In genomic region chr17:49191407-49191916, GRCh38 we compare ENCODE assay signal across 8 cellular contexts. TPM values are rescaled to one million over a fixed set of nuclear protein-coding genes. Genes with fewer than 3 reads are reported as not detected.
DNase-seq lines count a peak whose midpoint lies in the region; ATAC-seq and TF ChIP-seq lines count a peak whose summit lies in the region.

No MANE protein-coding gene starts in this region.

- peaks cover 18% of the 10 kb centered on the region for H3F3A ChIP-seq in smooth muscle cell (ENCODE audit: low read depth)

- WGBS in smooth muscle cell (ENCODE audit: low lambda C conversion rate), result 15% methylated on average over 8 of the region's 8 CpGs

- H3K4me3 Mint-ChIP-seq in T-helper 17 cell, result peak overlapping the region; percentile 96

- DNase-seq in T-helper 17 cell, result no peak
- DNase-seq in foreskin fibroblast, result no peak
- DNase-seq in smooth muscle cell (lab: John Stamatoyannopoulos, UW; ENCODE audit: unreplicated experiment), result no peak
- no peak for DNase-seq in NCI-H226
- DNase-seq in NCI-H82 treated with DMSO at 0.1 percent for 48 hours (lab: John Stamatoyannopoulos, UW; ENCODE audit: unreplicated experiment), result no peak
- no peak for DNase-seq in DMS 273 treated with DMSO at 0.1 percent for 48 hours (lab: John Stamatoyannopoulos, UW)

- H3K4me1 Mint-ChIP-seq in T-helper 17 cell, result peaks cover 26% of the 10 kb centered on the region

- H3K27me3 Mint-ChIP-seq in T-helper 17 cell, result peaks cover 7% of the 10 kb centered on the region

- H3K4me2 ChIP-seq in smooth muscle cell, result peak overlapping the region; percentile 86

- ATAC-seq in HG02870 (IDR thresholded peaks at IDR 0.05; ENCODE audit: unreplicated experiment), result peak; percentile 2
- no peak for ATAC-seq in T-helper 17 cell

- no peaks in the 10 kb centered on the region for H3K79me2 ChIP-seq in smooth muscle cell (ENCODE audit: low read depth)

- H3K27ac Mint-ChIP-seq in T-helper 17 cell, result peak overlapping the region; percentile 99

- no peaks in the 10 kb centered on the region for H3K9me3 ChIP-seq in T-helper 17 cell (ENCODE audit: control insufficient read depth, low read length, poor library complexity, severe bottlenecking)
- H3K9me3 ChIP-seq in smooth muscle cell (replicated peaks; ENCODE audit: low read depth), result no peaks in the 10 kb centered on the region

- H3K27me3 ChIP-seq in smooth muscle cell (ENCODE audit: low read depth), result no peaks in the 10 kb centered on the region

- H3K36me3 Mint-ChIP-seq in T-helper 17 cell (ENCODE audit: low read depth), result no peaks in the 10 kb centered on the region

- H3K36me3 ChIP-seq in smooth muscle cell (ENCODE audit: low read depth), result no peaks in the 10 kb centered on the region

- TF ChIP-seq CTCF in GM12875 (IDR thresholded peaks at IDR 0.05; ENCODE audit: borderline replicate concordance, insufficient read depth, low read depth, low read length) (no peak), foreskin fibroblast (IDR thresholded peaks at IDR 0.05; ENCODE audit: low read depth, low read length) (no peak), smooth muscle cell (IDR thresholded peaks at IDR 0.05; ENCODE audit: borderline replicate concordance, insufficient read depth, poor library complexity, severe bottlenecking) (no peak)

- H3K9ac ChIP-seq in smooth muscle cell (ENCODE audit: low read depth), result peak overlapping the region; percentile 66

- H3K4me1 ChIP-seq in smooth muscle cell (ENCODE audit: low read depth), result no peaks in the 10 kb centered on the region

- peak overlapping the region; percentile 84 for H3K27ac ChIP-seq in smooth muscle cell (ENCODE audit: low read depth)

- H2AFZ ChIP-seq in smooth muscle cell (ENCODE audit: low read depth), result peak overlapping the region; percentile 91

- peak overlapping the region; percentile 68 for H3K4me3 ChIP-seq in GM12875 (ENCODE audit: low read depth, low read length)
- peak overlapping the region; percentile 68 to 77 for H3K4me3 ChIP-seq in foreskin fibroblast (ENCODE audit: low read depth in 1 of 2, low read length in 2 of 2)
- H3K4me3 ChIP-seq in smooth muscle cell, result peak overlapping the region; percentile 70

- no peaks in the 10 kb centered on the region for H4K20me1 ChIP-seq in smooth muscle cell (ENCODE audit: low read depth)

RNA-seq across cellular contexts. Expression of gene GNGT2, which starts 18.9 kb away (rescaled TPM):
- total RNA-seq in T-helper 17 cell (1 to 10 TPM; 3.0 to 4.4 TPM), smooth muscle cell (0.81 TPM in 1 of 2 replicates, not detected in the other)
- 0.44 and 0.75 TPM in 2 replicates for polyA plus RNA-seq in smooth muscle cell

RNA-seq across cellular contexts. Expression of gene ABI3, which starts 19.0 kb away (rescaled TPM):
- 10 to 100 TPM in 1 of 2 donors, 1 to 10 TPM in 1; 6.5 to 10.5 TPM for total RNA-seq in T-helper 17 cell
- 0.22 and 1.9 TPM in 2 replicates for total RNA-seq in smooth muscle cell
- 0.67 and 1.7 TPM in 2 replicates for polyA plus RNA-seq in smooth muscle cell

RNA-seq across cellular contexts. Expression of gene PHOSPHO1, which starts 39.1 kb away (rescaled TPM):
- total RNA-seq in T-helper 17 cell (not detected), smooth muscle cell (3.0 and 4.1 TPM in 2 replicates)
- 4.2 and 8.7 TPM in 2 replicates for polyA plus RNA-seq in smooth muscle cell

RNA-seq across cellular contexts. Expression of gene B4GALNT2, which starts 58.9 kb away (rescaled TPM):
- total RNA-seq in T-helper 17 cell, result under 1 TPM; 0.15 to 0.18 TPM
- total RNA-seq in smooth muscle cell, result 0.13 and 0.49 TPM in 2 replicates
- polyA plus RNA-seq in smooth muscle cell, result 0.11 and 0.31 TPM in 2 replicates
